In the genomic region with DNA sequence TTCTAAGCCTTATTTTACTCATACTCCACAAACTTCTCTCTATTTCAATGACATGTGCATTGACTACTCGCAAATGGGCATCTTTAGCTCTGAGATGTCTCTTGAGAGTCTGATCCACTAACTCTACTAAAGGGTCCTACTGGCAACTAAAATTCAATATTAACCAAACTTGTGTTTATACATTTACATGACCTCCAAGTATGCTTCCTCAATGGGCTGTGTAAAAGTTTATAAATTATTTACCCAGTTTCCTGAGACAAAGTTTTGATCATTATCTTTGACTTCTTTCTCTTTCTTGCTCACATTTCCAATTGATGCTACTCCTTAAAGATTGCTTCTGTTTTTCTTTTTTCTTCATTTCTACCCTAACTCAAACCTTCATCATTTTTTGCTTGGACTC, we compare ENCODE assay signal across 22 cellular contexts.
DNase-seq lines count a peak whose midpoint lies in the region; ATAC-seq, FAIRE-seq and TF ChIP-seq lines count a peak whose summit lies in the region.
"Had no signal": no experiment of that assay in that cellular context is flagged by ENCODE, and none has a peak within 500 bp of the region (broad histone marks: within the 10 kb centered on the region; RNA-seq: fewer than 3 reads in every experiment).

No MANE protein-coding gene starts in this region.

- WGBS in gastroesophageal sphincter (ENCODE audit: low coverage in 1 of 2), 2 donors = 92% methylated on average over 1 of the region's 1 CpG; no CpG with 5 or more reads in 1 of the 2 donors

- DNase-seq in GM18507 (ENCODE audit: extremely low spot score, insufficient read length, low read depth) = no peak
- no peak for DNase-seq in RCC 7860 (ENCODE audit: low spot score)
- DNase-seq in stimulated activated naive CD8-positive, alpha-beta T cell treated with anti-CD3 and anti-CD28 coated beads, Interleukin-15, Interleukin-2, amounts not matched to agents 100 U/mL and 50 U/mL, for 24 hours = no peak
- DNase-seq in erythroblast (lab: John Stamatoyannopoulos, UW) = no peak
- DNase-seq in NCI-H1436 treated with DMSO at 0.1 percent for 48 hours (lab: John Stamatoyannopoulos, UW) = no peak
- DNase-seq: Caco-2; CD4-positive, CD25-positive, alpha-beta regulatory T cell; CD8-positive, alpha-beta T cell; DMS153; DND-41; HFFc6 had no signal

- no peaks in the 10 kb centered on the region for H3K9me3 ChIP-seq in gastroesophageal sphincter
- H3K9me3 ChIP-seq: BLaER1, Caco-2, HAP-1 had no signal

- TF ChIP-seq EP300 in gastroesophageal sphincter (IDR thresholded peaks at IDR 0.05) = no peak

- no peak overlapping the region for H3K4me3 ChIP-seq in gastroesophageal sphincter
- H3K4me3 ChIP-seq: BLaER1, GM23338, HAP-1 had no signal

- H3K27ac ChIP-seq in gastroesophageal sphincter = no peak overlapping the region
- H3K27ac ChIP-seq: 22Rv1, BLaER1, C4-2B had no signal

- TF ChIP-seq POLR2A in erythroblast (IDR thresholded peaks at IDR 0.05; ENCODE audit: low read length) = no peak
- no peak for TF ChIP-seq POLR2A in gastroesophageal sphincter (IDR thresholded peaks at IDR 0.05)

- ATAC-seq in GM18907 (IDR thresholded peaks at IDR 0.05; ENCODE audit: unreplicated experiment) (peak; percentile 81), HG03139 (IDR thresholded peaks at IDR 0.05; ENCODE audit: unreplicated experiment) (peak; percentile 53), gastroesophageal sphincter (no peak)
- no peak for ATAC-seq in stimulated activated naive CD8-positive, alpha-beta T cell treated with anti-CD3 and anti-CD28 coated beads, Interleukin-15, Interleukin-2, amounts not matched to agents 100 U/mL and 50 U/mL, for 24 hours
- ATAC-seq: CD8-positive, alpha-beta T cell; GM23338 had no signal

- no peaks in the 10 kb centered on the region for H3K36me3 ChIP-seq in gastroesophageal sphincter
- H3K36me3 ChIP-seq: BLaER1, HAP-1 had no signal

- FAIRE-seq in GM18507 (lab: Jason Lieb, UNC) = peak; percentile 46
- FAIRE-seq in RCC 7860 (lab: Jason Lieb, UNC) = peak; percentile 60
- FAIRE-seq: G401.6, GM12892, GM19239 had no signal

- no peaks in the 10 kb centered on the region for H3K27me3 ChIP-seq in gastroesophageal sphincter
- H3K27me3 ChIP-seq: BLaER1 had no signal

- no peak for TF ChIP-seq CTCF in gastroesophageal sphincter (IDR thresholded peaks at IDR 0.05)

- no peaks in the 10 kb centered on the region for H3K4me1 ChIP-seq in gastroesophageal sphincter
- H3K4me1 ChIP-seq: BLaER1, Caco-2, HAP-1 had no signal

Comparison
In these comparisons a context has a peak if more than half of its experiments do, and no peak if none do; other contexts are left out.
1. ATAC-seq: peak in GM18907 (single experiment) and HG03139 (single experiment); none in stimulated activated naive CD8-positive, alpha-beta T cell treated with anti-CD3 and anti-CD28 coated beads, Interleukin-15, Interleukin-2, amounts not matched to agents 100 U/mL and 50 U/mL, for 24 hours (single experiment) and gastroesophageal sphincter (single experiment).